In the genomic region with DNA sequence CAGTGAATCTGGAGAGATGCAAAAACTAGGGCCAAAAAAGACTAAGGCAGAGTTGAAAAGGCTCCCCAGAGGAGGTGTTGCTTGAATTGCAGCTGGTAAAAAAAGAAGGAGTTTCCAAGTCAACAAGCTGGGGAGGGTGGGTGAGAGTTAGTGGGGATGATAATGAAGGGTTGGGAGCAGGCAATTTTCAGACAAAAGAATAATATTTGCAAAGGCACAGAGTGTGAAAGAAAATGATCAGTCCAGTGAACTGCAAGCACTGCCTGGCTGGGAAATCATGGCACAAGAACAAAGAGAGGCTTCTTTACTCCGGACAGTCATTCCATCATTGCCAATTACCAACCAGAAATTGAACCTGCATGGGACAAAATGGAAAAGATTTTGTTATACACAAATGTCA, we compare ENCODE assay signal across 19 cellular contexts. TPM values are rescaled to one million over a fixed set of nuclear protein-coding genes. Genes with fewer than 3 reads are reported as not detected.
"Had no signal": no experiment of that assay in that cellular context is flagged by ENCODE, and none has a peak within 500 bp of the region (broad histone marks: within the 10 kb centered on the region; RNA-seq: fewer than 3 reads in every experiment).

No MANE protein-coding gene starts in this region.

- H3K27ac Mint-ChIP-seq: activated CD4-positive, alpha-beta T cell treated with anti-CD3 and anti-CD28 coated beads, Interleukin-2, amount 10 ng/mL, durations not matched to agents 7 days and 5 days; activated naive CD8-positive, alpha-beta T cell treated with anti-CD3 and anti-CD28 coated beads, Interleukin-2, amount 10 ng/mL, durations not matched to agents 7 days and 5 days; progenitor cell of endocrine pancreas; stimulated activated naive CD8-positive, alpha-beta T cell treated with anti-CD3 and anti-CD28 coated beads, Interleukin-15, Interleukin-2, amounts not matched to agents 100 ng/mL and 50 ng/mL, for 24 hours; type B pancreatic cell had no signal

- ATAC-seq: right cardiac atrium had no signal

- H3K27me3 Mint-ChIP-seq: activated naive CD8-positive, alpha-beta T cell treated with anti-CD3 and anti-CD28 coated beads, Interleukin-2, amount 10 ng/mL, durations not matched to agents 7 days and 5 days; naive B cell; progenitor cell of endocrine pancreas; type B pancreatic cell had no signal

- DNase-seq: activated CD4-positive, alpha-beta T cell treated with anti-CD3 and anti-CD28 coated beads, Interleukin-2, amount 10 ng/mL, durations not matched to agents 7 days and 5 days; activated CD4-positive, CD25-positive, alpha-beta regulatory T cell; activated CD8-positive, alpha-beta memory T cell treated with anti-CD3 and anti-CD28 coated beads, Interleukin-2, amount 50 U/mL, for 48 hours; activated naive CD4-positive, alpha-beta T cell; activated naive CD8-positive, alpha-beta T cell treated with anti-CD3 and anti-CD28 coated beads, Interleukin-2, amount 10 ng/mL, durations not matched to agents 7 days and 5 days; cerebellar nuclear complex; effector memory CD4-positive, alpha-beta T cell; foreskin melanocyte; naive B cell; occipital lobe; right cardiac atrium had no signal

- H3K4me3 Mint-ChIP-seq: activated CD4-positive, alpha-beta T cell treated with anti-CD3 and anti-CD28 coated beads, Interleukin-2, amount 10 ng/mL, durations not matched to agents 7 days and 5 days; activated naive CD8-positive, alpha-beta T cell treated with anti-CD3 and anti-CD28 coated beads, Interleukin-2, amount 10 ng/mL, durations not matched to agents 7 days and 5 days; naive B cell; stimulated activated naive CD8-positive, alpha-beta T cell treated with anti-CD3 and anti-CD28 coated beads, Interleukin-15, Interleukin-2, amounts not matched to agents 100 ng/mL and 50 ng/mL, for 24 hours; type B pancreatic cell had no signal

- H3K36me3 Mint-ChIP-seq: activated naive CD8-positive, alpha-beta T cell treated with anti-CD3 and anti-CD28 coated beads, Interleukin-2, amount 10 ng/mL, durations not matched to agents 7 days and 5 days; naive B cell; type B pancreatic cell had no signal

- H3K9me3 Mint-ChIP-seq: activated CD4-positive, alpha-beta T cell treated with anti-CD3 and anti-CD28 coated beads, Interleukin-2, amount 10 ng/mL, durations not matched to agents 7 days and 5 days; stimulated activated naive CD8-positive, alpha-beta T cell treated with anti-CD3 and anti-CD28 coated beads, Interleukin-15, Interleukin-2, amounts not matched to agents 100 ng/mL and 50 ng/mL, for 24 hours; type B pancreatic cell had no signal

- H3K4me1 Mint-ChIP-seq: activated CD4-positive, alpha-beta T cell treated with anti-CD3 and anti-CD28 coated beads, Interleukin-2, amount 10 ng/mL, durations not matched to agents 7 days and 5 days; activated naive CD8-positive, alpha-beta T cell treated with anti-CD3 and anti-CD28 coated beads, Interleukin-2, amount 10 ng/mL, durations not matched to agents 7 days and 5 days; naive B cell had no signal

- H3K4me3 ChIP-seq: lung, smooth muscle cell had no signal

RNA-seq across cellular contexts. Expression of a gene that starts 42.2 kb away (rescaled TPM):
- total RNA-seq: activated CD4-positive, alpha-beta T cell treated with anti-CD3 and anti-CD28 coated beads, Interleukin-2, amount 10 ng/mL, durations not matched to agents 7 days and 5 days; activated naive CD8-positive, alpha-beta T cell treated with anti-CD3 and anti-CD28 coated beads, Interleukin-2, amount 10 ng/mL, durations not matched to agents 7 days and 5 days; fibroblast of lung; lung; mononuclear cell; occipital lobe; progenitor cell of endocrine pancreas; right cardiac atrium; smooth muscle cell; temporal lobe had no signal
- polyA plus RNA-seq: fibroblast of lung, lung, right cardiac atrium, smooth muscle cell had no signal
